ENCODE assay signal across 13 cellular contexts in the genomic region with DNA sequence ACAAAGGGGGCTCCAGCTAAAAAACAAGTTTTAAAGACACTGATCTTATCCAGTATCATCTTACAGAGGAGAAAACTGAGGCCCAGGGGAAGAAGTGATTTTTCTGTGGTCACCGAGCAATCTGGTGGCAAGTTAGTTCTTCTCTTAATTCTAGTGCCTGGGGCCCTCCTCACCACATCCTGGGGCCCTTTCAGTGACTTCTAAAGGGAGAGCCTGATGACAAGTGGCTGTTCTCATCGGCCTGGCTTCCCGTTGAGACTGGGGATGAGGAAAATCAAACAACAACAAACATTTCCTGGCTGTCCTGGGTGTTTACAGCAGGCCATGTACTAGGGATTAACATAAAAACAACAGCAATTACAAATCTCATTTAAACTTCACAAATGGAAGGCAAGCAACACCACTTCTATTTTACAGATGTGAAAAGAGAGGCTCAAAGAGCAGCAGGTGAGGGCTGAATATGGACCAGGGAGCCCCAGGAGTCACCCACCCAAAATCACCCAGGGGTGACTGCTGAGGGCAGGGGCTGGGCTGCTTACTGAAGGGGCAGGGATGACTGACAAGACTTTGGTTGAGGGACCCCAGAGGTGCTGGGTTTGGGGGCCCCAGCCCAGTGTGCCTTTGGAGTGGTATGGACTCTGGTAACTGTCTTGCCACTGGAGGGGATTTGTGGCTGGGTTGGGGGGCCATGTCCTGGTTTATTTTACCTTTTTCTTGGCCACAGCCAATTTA. TPM values are rescaled to one million over a fixed set of nuclear protein-coding genes. Genes with fewer than 3 reads are reported as not detected.
DNase-seq lines count a peak whose midpoint lies in the region; ATAC-seq and TF ChIP-seq lines count a peak whose summit lies in the region.
"Had no signal": no experiment of that assay in that cellular context is flagged by ENCODE, and none has a peak within 500 bp of the region (broad histone marks: within the 10 kb centered on the region; RNA-seq: fewer than 3 reads in every experiment).

No MANE protein-coding gene starts in this region.

- H3K4me1 Mint-ChIP-seq in activated CD4-positive, alpha-beta memory T cell treated with anti-CD3 and anti-CD28 coated beads, Interleukin-2, amount 10 ng/mL, durations not matched to agents 7 days and 5 days = peaks cover 35% of the 10 kb centered on the region

- H3K9ac ChIP-seq in DND-41 (ENCODE audit: low read depth, low read length) = no peak overlapping the region
- H3K9ac ChIP-seq: BLaER1 treated with 17β-estradiol and CSF1 and Interleukin-3, amounts not matched to agents 10 nM and 100 nM had no signal

- peak overlapping the region; percentile 71 for H3K27ac Mint-ChIP-seq in activated CD4-positive, alpha-beta memory T cell treated with anti-CD3 and anti-CD28 coated beads, Interleukin-2, amount 10 ng/mL, durations not matched to agents 7 days and 5 days

- H3K36me3 ChIP-seq in DND-41 (ENCODE audit: insufficient read depth, low read length) = no peaks in the 10 kb centered on the region
- H3K36me3 ChIP-seq: BLaER1 treated with 17β-estradiol and CSF1 and Interleukin-3, amounts not matched to agents 10 nM and 100 nM; vagina had no signal

- H3K4me1 ChIP-seq in DND-41 (ENCODE audit: insufficient read depth, low read length) = peaks cover 14% of the 10 kb centered on the region
- H3K4me1 ChIP-seq: vagina had no signal

- H3K27me3 ChIP-seq in DND-41 (ENCODE audit: insufficient read depth, low read length, poor library complexity) = peaks cover 6% of the 10 kb centered on the region
- H3K27me3 ChIP-seq: BLaER1 treated with 17β-estradiol and CSF1 and Interleukin-3, amounts not matched to agents 10 nM and 100 nM; vagina had no signal

- peak; percentile 98 for ATAC-seq in DND-41 (ENCODE audit: insufficient read depth, low read depth)

- peaks cover 21% of the 10 kb centered on the region for H3K27me3 Mint-ChIP-seq in activated CD4-positive, alpha-beta memory T cell treated with anti-CD3 and anti-CD28 coated beads, Interleukin-2, amount 10 ng/mL, durations not matched to agents 7 days and 5 days

- H3K79me2 ChIP-seq in DND-41 (ENCODE audit: insufficient read depth, low read length) = no peaks in the 10 kb centered on the region

- no peak overlapping the region for H3K4me2 ChIP-seq in DND-41 (ENCODE audit: insufficient read depth, low read length)

- H3K4me3 ChIP-seq in DND-41 (ENCODE audit: low read depth in 1 of 2, low read length in 2 of 2) = no peak overlapping the region
- H3K4me3 ChIP-seq: BLaER1 treated with 17β-estradiol and CSF1 and Interleukin-3, amounts not matched to agents 10 nM and 100 nM; SK-N-MC; vagina had no signal

- no peak overlapping the region for H3K27ac ChIP-seq in DND-41 (ENCODE audit: low read length)
- H3K27ac ChIP-seq: BLaER1 treated with 17β-estradiol and CSF1 and Interleukin-3, amounts not matched to agents 10 nM and 100 nM; SK-N-MC; vagina had no signal

- no peaks in the 10 kb centered on the region for H3K9me3 Mint-ChIP-seq in activated CD4-positive, alpha-beta memory T cell treated with anti-CD3 and anti-CD28 coated beads, Interleukin-2, amount 10 ng/mL, durations not matched to agents 7 days and 5 days

- no peaks in the 10 kb centered on the region for H3K9me3 ChIP-seq in DND-41 (ENCODE audit: insufficient read depth, low read length, severe bottlenecking)
- H3K9me3 ChIP-seq: BLaER1 treated with 17β-estradiol and CSF1 and Interleukin-3, amounts not matched to agents 10 nM and 100 nM; vagina had no signal

- peak; percentile 63 for DNase-seq in DND-41
- DNase-seq in GM20000 (ENCODE audit: low spot score) = peak; percentile 27
- peak; percentile 69 for DNase-seq in activated CD4-positive, alpha-beta memory T cell treated with anti-CD3 and anti-CD28 coated beads, Interleukin-2, amount 10 ng/mL, durations not matched to agents 7 days and 5 days
- DNase-seq in islet precursor cell = peak; percentile 27
- DNase-seq in NCI-H1417 treated with DMSO at 0.1 percent for 48 hours (lab: John Stamatoyannopoulos, UW) = no peak
- no peak for DNase-seq in ACHN
- no peak for DNase-seq in NCI-H2107 (lab: John Stamatoyannopoulos, UW)
- DNase-seq: midbrain, NCI-H1930, NCI-H510A treated with DMSO at 0.1 percent for 48 hours had no signal

- H2AFZ ChIP-seq in DND-41 (ENCODE audit: low read depth, low read length) = no peak overlapping the region

- H3K4me3 Mint-ChIP-seq in activated CD4-positive, alpha-beta memory T cell treated with anti-CD3 and anti-CD28 coated beads, Interleukin-2, amount 10 ng/mL, durations not matched to agents 7 days and 5 days = peak overlapping the region; percentile 6

- no peaks in the 10 kb centered on the region for H4K20me1 ChIP-seq in DND-41 (ENCODE audit: insufficient read depth, low read length)
- H4K20me1 ChIP-seq: BLaER1 treated with 17β-estradiol and CSF1 and Interleukin-3, amounts not matched to agents 10 nM and 100 nM had no signal

- TF ChIP-seq CTCF in DND-41 (IDR thresholded peaks at IDR 0.05; ENCODE audit: borderline replicate concordance, extremely low read depth, low read length, poor library complexity, severe bottlenecking) = no peak
- TF ChIP-seq CTCF in GM20000 (IDR thresholded peaks at IDR 0.05; ENCODE audit: extremely low read depth, missing control alignments) = no peak

- POLR2A ChIA-PET in activated CD4-positive, alpha-beta memory T cell treated with anti-CD3 and anti-CD28 coated beads, Interleukin-2, amount 10 ng/mL, durations not matched to agents 7 days and 5 days (lab: Charles Lee) = no interaction called here

- CTCF ChIA-PET in activated CD4-positive, alpha-beta memory T cell treated with anti-CD3 and anti-CD28 coated beads, Interleukin-2, amount 10 ng/mL, durations not matched to agents 7 days and 5 days (lab: Charles Lee) = interaction anchor here (0.9 to 4.1 kb wide), 4 partner anchors 9 to 208 kb away, joined by 3 to 20 read pairs (median 6); no protein-coding TSS in a partner anchor

- in situ Hi-C loops in ACHN (cut with HindIII; ENCODE audit: low pct_ligation_motif_present, low pct_unique_long_range_greater_than_20kb, low sequenced_read_pairs) = no loop called here

- H3K36me3 Mint-ChIP-seq in activated CD4-positive, alpha-beta memory T cell treated with anti-CD3 and anti-CD28 coated beads, Interleukin-2, amount 10 ng/mL, durations not matched to agents 7 days and 5 days (ENCODE audit: low read depth) = no peaks in the 10 kb centered on the region

RNA-seq across cellular contexts. Expression of a gene that starts 24.7 kb away (rescaled TPM):
- 10 to 100 TPM; 23.7 to 24.7 TPM for total RNA-seq in activated CD4-positive, alpha-beta memory T cell treated with anti-CD3 and anti-CD28 coated beads, Interleukin-2, amount 10 ng/mL, durations not matched to agents 7 days and 5 days

Comparison
In these comparisons a context has a peak if more than half of its experiments do, and no peak if none do; other contexts are left out.
1. DNase-seq: peak in DND-41 (single experiment), GM20000 (single experiment), activated CD4-positive, alpha-beta memory T cell treated with anti-CD3 and anti-CD28 coated beads, Interleukin-2, amount 10 ng/mL, durations not matched to agents 7 days and 5 days (single experiment) and islet precursor cell (single experiment); none in NCI-H1417 treated with DMSO at 0.1 percent for 48 hours (single experiment), ACHN (single experiment) and NCI-H2107 (single experiment).